Comparison of ENCODE assay signal across 1 cellular context in the genomic region with DNA sequence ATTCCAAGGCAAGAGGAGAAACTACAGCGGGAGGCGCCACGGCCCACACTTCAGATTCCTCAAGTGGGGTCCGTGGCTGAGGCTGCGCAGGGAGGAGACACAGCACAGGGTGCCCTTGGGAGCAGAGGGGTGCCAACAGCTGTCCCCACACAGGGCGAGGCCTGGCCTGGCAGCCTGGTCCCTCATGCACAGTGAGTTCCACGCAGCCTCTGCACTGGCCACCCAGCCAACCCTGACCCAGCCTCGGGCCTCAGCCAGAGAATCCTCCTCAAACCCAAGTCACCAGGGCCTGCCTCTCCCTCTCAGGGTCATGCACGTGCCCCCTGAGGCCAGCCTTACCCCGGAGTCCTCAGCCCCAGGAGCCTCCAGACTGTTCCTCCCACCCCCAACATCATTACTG.
TF ChIP-seq lines count a peak whose summit lies in the region.

No MANE protein-coding gene starts in this region.

TF ChIP-seq in H1, 55 proteins besides CTCF, POLR2A, EP300 and RAD21:
- TF ChIP-seq RXRA (IDR thresholded peaks at IDR 0.05; ENCODE audit: insufficient read depth, low read depth, low read length) (no peak), HDAC6 (IDR thresholded peaks at IDR 0.05; ENCODE audit: low read depth, low read length) (no peak), SIRT6 (IDR thresholded peaks at IDR 0.05; ENCODE audit: low read length) (no peak), FOSL1 (IDR thresholded peaks at IDR 0.05; ENCODE audit: insufficient read depth, low read depth, low read length) (no peak), HDAC2 (IDR thresholded peaks at IDR 0.05; ENCODE audit: borderline replicate concordance in 1 of 2, low read depth in 2 of 2, low read length in 2 of 2) (no peak), KDM1A (IDR thresholded peaks at IDR 0.05; ENCODE audit: borderline replicate concordance, low read length) (no peak), CBX5 (IDR thresholded peaks at IDR 0.05; ENCODE audit: low read depth, low read length) (no peak), BCL11A (IDR thresholded peaks at IDR 0.05; ENCODE audit: low read depth in 2 of 2, low read length in 2 of 2) (no peak), CHD2 (IDR thresholded peaks at IDR 0.05; ENCODE audit: low read length) (no peak), CREB1 (IDR thresholded peaks at IDR 0.05) (no peak), NRF1 (IDR thresholded peaks at IDR 0.05; ENCODE audit: low read depth, low read length) (no peak), SAP30 (IDR thresholded peaks at IDR 0.05; ENCODE audit: insufficient read depth, insufficient replicate concordance, low read length) (no peak), RFX5 (IDR thresholded peaks at IDR 0.05; ENCODE audit: borderline replicate concordance, low read depth, low read length) (no peak), SP4 (IDR thresholded peaks at IDR 0.05; ENCODE audit: low read length) (no peak), EGR1 (IDR thresholded peaks at IDR 0.05; ENCODE audit: borderline replicate concordance, low read depth, low read length) (no peak), TAF7 (optimal IDR thresholded peaks at IDR 0.05; ENCODE audit: borderline replicate concordance, low read depth, low read length) (no peak)
- TF ChIP-seq, protein P1, sequence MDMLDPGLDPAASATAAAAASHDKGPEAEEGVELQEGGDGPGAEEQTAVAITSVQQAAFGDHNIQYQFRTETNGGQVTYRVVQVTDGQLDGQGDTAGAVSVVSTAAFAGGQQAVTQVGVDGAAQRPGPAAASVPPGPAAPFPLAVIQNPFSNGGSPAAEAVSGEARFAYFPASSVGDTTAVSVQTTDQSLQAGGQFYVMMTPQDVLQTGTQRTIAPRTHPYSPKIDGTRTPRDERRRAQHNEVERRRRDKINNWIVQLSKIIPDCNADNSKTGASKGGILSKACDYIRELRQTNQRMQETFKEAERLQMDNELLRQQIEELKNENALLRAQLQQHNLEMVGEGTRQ (IDR thresholded peaks at IDR 0.05; ENCODE audit: low read length), result no peak
